ENCODE assay signal across 1 cellular context in the genomic region with DNA sequence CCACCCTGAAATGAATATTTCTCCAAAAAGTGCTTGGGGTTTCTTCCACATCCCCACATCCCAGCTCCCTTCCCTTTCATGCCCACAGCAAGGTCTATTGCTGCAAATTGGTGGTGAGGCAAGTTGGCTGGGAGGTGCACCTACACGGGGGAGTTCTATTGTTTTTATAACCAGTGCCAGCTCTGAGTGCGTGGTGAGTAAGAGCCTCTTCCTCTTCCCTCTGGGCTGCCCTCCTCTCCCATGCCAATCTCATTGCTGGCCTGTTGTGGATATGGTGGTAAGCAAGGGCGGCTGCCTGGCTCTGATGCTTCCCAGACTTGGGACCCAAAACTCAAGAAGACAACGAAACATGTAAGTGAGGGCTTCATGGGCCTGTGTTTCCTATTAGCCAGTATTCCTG.
TF ChIP-seq lines count a peak whose summit lies in the region.

No MANE protein-coding gene starts in this region.

TF ChIP-seq in HepG2, 621 proteins besides CTCF, POLR2A, EP300 and RAD21 (continued from another document):
- TF ChIP-seq, protein P1, sequence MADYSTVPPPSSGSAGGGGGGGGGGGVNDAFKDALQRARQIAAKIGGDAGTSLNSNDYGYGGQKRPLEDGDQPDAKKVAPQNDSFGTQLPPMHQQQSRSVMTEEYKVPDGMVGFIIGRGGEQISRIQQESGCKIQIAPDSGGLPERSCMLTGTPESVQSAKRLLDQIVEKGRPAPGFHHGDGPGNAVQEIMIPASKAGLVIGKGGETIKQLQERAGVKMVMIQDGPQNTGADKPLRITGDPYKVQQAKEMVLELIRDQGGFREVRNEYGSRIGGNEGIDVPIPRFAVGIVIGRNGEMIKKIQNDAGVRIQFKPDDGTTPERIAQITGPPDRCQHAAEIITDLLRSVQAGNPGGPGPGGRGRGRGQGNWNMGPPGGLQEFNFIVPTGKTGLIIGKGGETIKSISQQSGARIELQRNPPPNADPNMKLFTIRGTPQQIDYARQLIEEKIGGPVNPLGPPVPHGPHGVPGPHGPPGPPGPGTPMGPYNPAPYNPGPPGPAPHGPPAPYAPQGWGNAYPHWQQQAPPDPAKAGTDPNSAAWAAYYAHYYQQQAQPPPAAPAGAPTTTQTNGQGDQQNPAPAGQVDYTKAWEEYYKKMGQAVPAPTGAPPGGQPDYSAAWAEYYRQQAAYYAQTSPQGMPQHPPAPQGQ (CRISPR knock-in tag; IDR thresholded peaks at IDR 0.05; ENCODE audit: borderline replicate concordance) = no peak
- no peak for TF ChIP-seq TAF15 (IDR thresholded peaks at IDR 0.05; ENCODE audit: low read depth, low read length, poor library complexity, severe bottlenecking)
- no peak for TF ChIP-seq EED (CRISPR knock-in tag; IDR thresholded peaks at IDR 0.05)
- no peak for TF ChIP-seq HDAC1 (CRISPR knock-in tag; IDR thresholded peaks at IDR 0.05)
- no peak for TF ChIP-seq KMT2A (CRISPR knock-in tag; IDR thresholded peaks at IDR 0.05)
- TF ChIP-seq ZNF670 (CRISPR knock-in tag; IDR thresholded peaks at IDR 0.05; ENCODE audit: borderline replicate concordance) = no peak
- no peak for TF ChIP-seq TBX3 (IDR thresholded peaks at IDR 0.05; ENCODE audit: borderline replicate concordance)
- TF ChIP-seq ZNF382 (CRISPR knock-in tag; IDR thresholded peaks at IDR 0.05; ENCODE audit: borderline replicate concordance) = no peak
- TF ChIP-seq, protein P2, sequence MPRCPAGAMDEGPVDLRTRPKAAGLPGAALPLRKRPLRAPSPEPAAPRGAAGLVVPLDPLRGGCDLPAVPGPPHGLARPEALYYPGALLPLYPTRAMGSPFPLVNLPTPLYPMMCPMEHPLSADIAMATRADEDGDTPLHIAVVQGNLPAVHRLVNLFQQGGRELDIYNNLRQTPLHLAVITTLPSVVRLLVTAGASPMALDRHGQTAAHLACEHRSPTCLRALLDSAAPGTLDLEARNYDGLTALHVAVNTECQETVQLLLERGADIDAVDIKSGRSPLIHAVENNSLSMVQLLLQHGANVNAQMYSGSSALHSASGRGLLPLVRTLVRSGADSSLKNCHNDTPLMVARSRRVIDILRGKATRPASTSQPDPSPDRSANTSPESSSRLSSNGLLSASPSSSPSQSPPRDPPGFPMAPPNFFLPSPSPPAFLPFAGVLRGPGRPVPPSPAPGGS (CRISPR knock-in tag; IDR thresholded peaks at IDR 0.05) = no peak
